ENCODE assay signal across 13 cellular contexts in genomic region chr12:99600388-99600787, GRCh38. TPM values are rescaled to one million over a fixed set of nuclear protein-coding genes. Genes with fewer than 3 reads are reported as not detected.
A peak's percentile ranks its signal among the peaks of the same experiment; 100 is the strongest.
DNase-seq lines count a peak whose midpoint lies in the region; ATAC-seq and TF ChIP-seq lines count a peak whose summit lies in the region.
"Had no signal": no experiment of that assay in that cellular context is flagged by ENCODE, and none has a peak within 500 bp of the region (broad histone marks: within the 10 kb centered on the region; RNA-seq: fewer than 3 reads in every experiment).

No MANE protein-coding gene starts in this region.

- H3K36me3 Mint-ChIP-seq in Caco-2 (ENCODE audit: insufficient read depth, unreplicated experiment): no peaks in the 10 kb centered on the region

- no peaks in the 10 kb centered on the region for H3K9me3 Mint-ChIP-seq in Caco-2 (ENCODE audit: unreplicated experiment)

- CTCF ChIA-PET in Caco-2 (lab: Charles Lee): interaction anchor here (0.6 kb wide), 1 partner anchor 65 kb away, joined by 3 read pairs; no protein-coding TSS in a partner anchor

- DNase-seq in M059J (ENCODE audit: low read depth): peak; percentile 2
- DNase-seq in left kidney (ENCODE audit: low read depth, low spot score): peak; percentile 57
- no peak for DNase-seq in right cardiac atrium
- DNase-seq in NCI-H2171 treated with DMSO at 0.1 percent for 48 hours (lab: John Stamatoyannopoulos, UW): no peak
- no peak for DNase-seq in brain microvascular endothelial cell
- DNase-seq in Caco-2: no peak
- DNase-seq: activated naive CD4-positive, alpha-beta T cell; dermis blood vessel endothelial cell; GF-D8; NCI-H524; testis had no signal

- no peak overlapping the region for H3K4me3 ChIP-seq in right cardiac atrium (ENCODE audit: low read length)
- H3K4me3 ChIP-seq in brain microvascular endothelial cell (ENCODE audit: low read depth, low read length): no peak overlapping the region
- H3K4me3 ChIP-seq in Caco-2 (ENCODE audit: low read depth, low read length): no peak overlapping the region
- H3K4me3 ChIP-seq: testis had no signal

- peaks cover 8% of the 10 kb centered on the region for H3K27me3 Mint-ChIP-seq in Caco-2 (ENCODE audit: insufficient read depth, unreplicated experiment)

- no peak for TF ChIP-seq CTCF in brain microvascular endothelial cell (IDR thresholded peaks at IDR 0.05; ENCODE audit: low read depth, low read length, missing control alignments)
- no peak for TF ChIP-seq CTCF in Caco-2 (IDR thresholded peaks at IDR 0.05; ENCODE audit: insufficient read depth in 1 of 2, low read depth in 1 of 2, low read length in 1 of 2, severe bottlenecking in 1 of 2, unreplicated experiment in 1 of 2)

- H3K27ac ChIP-seq in right cardiac atrium (ENCODE audit: low read length) (no peak overlapping the region), brain microvascular endothelial cell (no peak overlapping the region)
- H3K27ac ChIP-seq: testis had no signal

- 54% methylated on average over 5 of the region's 5 CpGs for WGBS in right cardiac atrium

- H3K27ac Mint-ChIP-seq in Caco-2 (ENCODE audit: unreplicated experiment): no peak overlapping the region

- BruUV-seq in Caco-2 (replicated peaks; lab: Mats Ljungman, UMichigan): no TSS peak

- in situ Hi-C loops in brain microvascular endothelial cell (cut with HindIII; ENCODE audit: low pct_ligation_motif_present, low sequenced_read_pairs): no loop called here

- no peaks in the 10 kb centered on the region for H3K36me3 ChIP-seq in brain microvascular endothelial cell (replicated peaks)
- no peaks in the 10 kb centered on the region for H3K36me3 ChIP-seq in Caco-2 (ENCODE audit: control insufficient read depth, insufficient read depth, low read length)

- H3K27me3 ChIP-seq in right cardiac atrium (ENCODE audit: control insufficient read depth, insufficient read depth) (no peaks in the 10 kb centered on the region), brain microvascular endothelial cell (replicated peaks) (no peaks in the 10 kb centered on the region), Caco-2 (replicated peaks; ENCODE audit: control insufficient read depth, insufficient read depth, low read length) (no peaks in the 10 kb centered on the region)
- H3K27me3 ChIP-seq: testis had no signal

- H3K4me3 Mint-ChIP-seq in Caco-2 (ENCODE audit: unreplicated experiment): no peak overlapping the region

- H3K9me3 ChIP-seq in right cardiac atrium (ENCODE audit: control insufficient read depth, low read length) (no peaks in the 10 kb centered on the region), Caco-2 (no peaks in the 10 kb centered on the region)
- H3K9me3 ChIP-seq: testis had no signal

- H3K4me1 Mint-ChIP-seq in Caco-2 (ENCODE audit: low read depth, unreplicated experiment): no peaks in the 10 kb centered on the region

- POLR2A ChIA-PET in Caco-2 (lab: Charles Lee): no interaction called here

- ATAC-seq in GM19035 (IDR thresholded peaks at IDR 0.05; ENCODE audit: unreplicated experiment): peak; percentile 80
- peak; percentile 96 for ATAC-seq in HG02678 (IDR thresholded peaks at IDR 0.05; ENCODE audit: unreplicated experiment)
- no peak for ATAC-seq in right cardiac atrium

- intact Hi-C loops in right cardiac atrium (cut with DNase I): loop anchor here in 1 of 4 donors (2.0 kb wide), 1 partner anchor 70 kb away; no protein-coding TSS in a partner anchor
- intact Hi-C loops in Caco-2 (cut with micrococcal nuclease; ENCODE audit: unreplicated experiment): no loop called here

- H3K4me1 ChIP-seq in right cardiac atrium (ENCODE audit: control insufficient read depth, insufficient read depth, low read length) (no peaks in the 10 kb centered on the region), Caco-2 (no peaks in the 10 kb centered on the region)
- H3K4me1 ChIP-seq: testis had no signal

RNA-seq across cellular contexts. Expression of gene GARIN6, which starts 47.2 kb away (rescaled TPM):
- not detected in 2 replicates for total RNA-seq in M059J (2014; rRNA removed; shearing (Covaris generic))
- not detected for total RNA-seq in right cardiac atrium
- not detected for polyA plus RNA-seq in right cardiac atrium
- total RNA-seq in Caco-2 (2022): not detected in 2 replicates
- total RNA-seq: dermis blood vessel endothelial cell had no signal

Comparison
In these comparisons a context has a peak if more than half of its experiments do, and no peak if none do; other contexts are left out.
1. ATAC-seq: peak in GM19035 (single experiment) and HG02678 (single experiment); none in right cardiac atrium (0 of 2).
2. DNase-seq: peak in M059J (single experiment) and left kidney (single experiment); none in right cardiac atrium (0 of 3), NCI-H2171 treated with DMSO at 0.1 percent for 48 hours (single experiment), brain microvascular endothelial cell (single experiment) and Caco-2 (0 of 2).